In the genomic region with DNA sequence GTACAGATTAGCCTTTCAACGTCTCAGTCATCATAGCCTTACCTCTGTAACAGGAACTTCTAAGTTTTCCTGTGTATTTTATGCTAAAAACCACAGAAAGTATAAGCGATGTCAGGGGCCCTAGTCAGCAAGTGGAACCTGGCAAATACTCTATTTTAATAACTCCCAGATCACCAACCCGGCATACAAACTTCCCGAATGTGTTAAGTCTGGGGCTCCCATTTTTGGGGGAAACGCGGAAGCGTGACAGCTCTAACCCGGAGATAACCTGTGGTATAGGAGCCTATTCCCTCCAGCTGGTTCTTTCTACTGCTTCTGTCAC, we compare ENCODE assay signal across 8 cellular contexts. TPM values are rescaled to one million over a fixed set of nuclear protein-coding genes. Genes with fewer than 3 reads are reported as not detected.
DNase-seq lines count a peak whose midpoint lies in the region; TF ChIP-seq lines count a peak whose summit lies in the region.

No MANE protein-coding gene starts in this region.

- H3K4me1 ChIP-seq in adipocyte (ENCODE audit: control insufficient read depth, insufficient read depth, low read length) (peaks cover 9% of the 10 kb centered on the region), transverse colon (peaks cover 0 to 15% (median 13%) of the 10 kb centered on the region in 4 donors)

- no peak for TF ChIP-seq EP300 in transverse colon (IDR thresholded peaks at IDR 0.05; ENCODE audit: low read depth)

- H3K4me3 Mint-ChIP-seq in activated naive CD4-positive, alpha-beta T cell treated with anti-CD3 and anti-CD28 coated beads for 36 hours, result peak overlapping the region; percentile 90

- TF ChIP-seq POLR2A in lower leg skin (IDR thresholded peaks at IDR 0.05), result no peak
- TF ChIP-seq POLR2A in transverse colon (IDR thresholded peaks at IDR 0.05), result no peak

- peak overlapping the region; percentile 80 to 97 (median 88) for H3K27ac ChIP-seq in transverse colon

- no peaks in the 10 kb centered on the region for H3K27me3 Mint-ChIP-seq in activated naive CD4-positive, alpha-beta T cell treated with anti-CD3 and anti-CD28 coated beads for 36 hours (ENCODE audit: low read depth)

- H3K4me3 ChIP-seq in adipocyte (ENCODE audit: low read length), result peak overlapping the region; percentile 98
- H3K4me3 ChIP-seq in lower leg skin (ENCODE audit: low read depth, poor library complexity, severe bottlenecking), result peak overlapping the region; percentile 55
- peak overlapping the region; percentile 69 to 92 (median 86) for H3K4me3 ChIP-seq in transverse colon

- H3K4me1 Mint-ChIP-seq in activated naive CD4-positive, alpha-beta T cell treated with anti-CD3 and anti-CD28 coated beads for 36 hours (ENCODE audit: low read depth), result peaks cover 47% of the 10 kb centered on the region

- TF ChIP-seq CTCF in lower leg skin (IDR thresholded peaks at IDR 0.05) (no peak), transverse colon (IDR thresholded peaks at IDR 0.05) (no peak)

- 1% methylated on average over 8 of the region's 8 CpGs for WGBS in lower leg skin, 2 donors
- WGBS in transverse colon (ENCODE audit: low coverage in 1 of 2), 2 donors, result 0% methylated on average over 2 to 8 of the region's 8 CpGs

- no peaks in the 10 kb centered on the region for H3K9me3 Mint-ChIP-seq in activated naive CD4-positive, alpha-beta T cell treated with anti-CD3 and anti-CD28 coated beads for 36 hours

- CTCF ChIA-PET in activated naive CD4-positive, alpha-beta T cell treated with anti-CD3 and anti-CD28 coated beads for 36 hours (lab: Charles Lee), result interaction anchor here (0.5 to 1.7 kb wide), 7 partner anchors 22 to 205 kb away, joined by 3 to 5 read pairs (median 3); no protein-coding TSS in a partner anchor

- H3K27me3 ChIP-seq in adipocyte (replicated peaks; ENCODE audit: control insufficient read depth, insufficient read depth, low read length) (no peaks in the 10 kb centered on the region), transverse colon (no peaks in the 10 kb centered on the region)

- DNase-seq in activated naive CD4-positive, alpha-beta T cell treated with anti-CD3 and anti-CD28 coated beads for 36 hours, result no peak
- no peak for DNase-seq in activated naive CD4-positive, alpha-beta T cell treated with anti-CD3 and anti-CD28 coated beads, Interleukin-2, amount 50 U/mL, for 16 hours
- no peak for DNase-seq in adipocyte (ENCODE audit: low read depth)
- no peak for DNase-seq in lower leg skin (ENCODE audit: low spot score in 2 of 2)
- DNase-seq in transverse colon, result no peak
- no peak for DNase-seq in NCI-H2029 treated with DMSO at 0.1 percent for 48 hours (lab: John Stamatoyannopoulos, UW)
- no peak for DNase-seq in UCSD-AML1 (lab: John Stamatoyannopoulos, UW; ENCODE audit: unreplicated experiment)
- DNase-seq in NCI-H146 (lab: John Stamatoyannopoulos, UW), result no peak

- H3K36me3 Mint-ChIP-seq in activated naive CD4-positive, alpha-beta T cell treated with anti-CD3 and anti-CD28 coated beads for 36 hours (ENCODE audit: low read depth), result peaks cover 38% of the 10 kb centered on the region

- intact Hi-C loops in activated naive CD4-positive, alpha-beta T cell treated with anti-CD3 and anti-CD28 coated beads for 36 hours (cut with micrococcal nuclease), result loop anchor here (1.0 to 10.0 kb wide), 6 partner anchors 13 to 1483 kb away; partner anchors contain the start of genes RALB, RNU4ATAC and TSN
- intact Hi-C loops in lower leg skin (cut with DNase I; ENCODE audit: low total_unique reads) (no loop called here), transverse colon (cut with DNase I; ENCODE audit: low total_unique reads) (loop anchor here (10.0 kb wide), 1 partner anchor 211 kb away; no protein-coding TSS in a partner anchor)

- in situ Hi-C loops in transverse colon (cut with MboI; ENCODE audit: low pct_ligation_motif_present in 1 of 4, low pct_unique_long_range_greater_than_20kb in 1 of 4, low sequenced_read_pairs in 3 of 4), result loop anchor here in 2 of 4 donors (10.0 to 25.0 kb wide), 2 partner anchors 81 to 199 kb away; partner anchors contain the start of gene RNU4ATAC (in 1 of the 2)

- no peaks in the 10 kb centered on the region for H3K9me3 ChIP-seq in adipocyte (ENCODE audit: control insufficient read depth, low read length)
- H3K9me3 ChIP-seq in transverse colon, result no peaks in the 10 kb centered on the region

- peak overlapping the region; percentile 93 for H3K27ac Mint-ChIP-seq in activated naive CD4-positive, alpha-beta T cell treated with anti-CD3 and anti-CD28 coated beads for 36 hours

- H3K36me3 ChIP-seq in adipocyte (ENCODE audit: control insufficient read depth, insufficient read depth, low read length, severe bottlenecking) (peaks cover 32% of the 10 kb centered on the region), transverse colon (peaks cover 0 to 20% (median 7%) of the 10 kb centered on the region in 4 donors)

- H3K9ac ChIP-seq in adipocyte (ENCODE audit: low read length), result peak overlapping the region; percentile 95

RNA-seq across cellular contexts. Expression of gene NIFK, which starts 0.6 kb away (rescaled TPM):
- total RNA-seq in activated naive CD4-positive, alpha-beta T cell treated with anti-CD3 and anti-CD28 coated beads for 36 hours, result 100 to 1,000 TPM; 112 to 117 TPM
- total RNA-seq in lower leg skin, result 10 to 100 TPM; 46.8 to 94.0 (median 49.4) TPM
- total RNA-seq in transverse colon, result 10 to 100 TPM; 10.9 to 32.7 (median 18.7) TPM

RNA-seq across cellular contexts. Expression of gene TSN, which starts 19.4 kb away (rescaled TPM):
- total RNA-seq in activated naive CD4-positive, alpha-beta T cell treated with anti-CD3 and anti-CD28 coated beads for 36 hours, result 10 to 100 TPM; 49.8 to 52.6 TPM
- total RNA-seq in lower leg skin (10 to 100 TPM; 30.7 to 52.4 (median 35.4) TPM), transverse colon (10 to 100 TPM in 3 of 4 donors, 1 to 10 TPM in 1; 8.2 to 33.5 (median 23.7) TPM)
